In genomic region chr5:133032852-133033742, GRCh38 we compare ENCODE assay signal across 7 cellular contexts. TPM values are rescaled to one million over a fixed set of nuclear protein-coding genes. Genes with fewer than 3 reads are reported as not detected.
DNase-seq lines count a peak whose midpoint lies in the region; ATAC-seq, FAIRE-seq and TF ChIP-seq lines count a peak whose summit lies in the region.

No MANE protein-coding gene starts in this region.

- H3K4me3 Mint-ChIP-seq in activated CD8-positive, alpha-beta T cell treated with anti-CD3 and anti-CD28 coated beads for 36 hours: no peak overlapping the region

- no peak overlapping the region for H3K4me3 ChIP-seq in pancreas
- no peak overlapping the region for H3K4me3 ChIP-seq in foreskin fibroblast (ENCODE audit: low read depth in 1 of 2, low read length in 2 of 2)

- ATAC-seq in GM18867 (IDR thresholded peaks at IDR 0.05; ENCODE audit: unreplicated experiment) (peak; percentile 66), HG02678 (IDR thresholded peaks at IDR 0.05; ENCODE audit: unreplicated experiment) (peak; percentile 81), pancreas (peak; percentile 66 to 78 (median 72))
- peak; percentile 56 for ATAC-seq in activated CD8-positive, alpha-beta T cell treated with anti-CD3 and anti-CD28 coated beads for 36 hours

- 35 to 37% methylated on average over 6 of the region's 6 CpGs for WGBS in pancreas, 2 donors

- H3K9me3 Mint-ChIP-seq in activated CD8-positive, alpha-beta T cell treated with anti-CD3 and anti-CD28 coated beads for 36 hours: no peaks in the 10 kb centered on the region

- DNase-seq in activated CD8-positive, alpha-beta T cell treated with anti-CD3 and anti-CD28 coated beads for 36 hours: no peak
- DNase-seq in pancreas (no peak), NCI-H1105 (lab: John Stamatoyannopoulos, UW) (no peak), T1000 (lab: John Stamatoyannopoulos, UW) (no peak), foreskin fibroblast (no peak)

- TF ChIP-seq CTCF in activated CD8-positive, alpha-beta T cell treated with anti-CD3 and anti-CD28 coated beads for 36 hours (IDR thresholded peaks at IDR 0.05): no peak
- TF ChIP-seq CTCF in pancreas (IDR thresholded peaks at IDR 0.05): no peak
- TF ChIP-seq CTCF in foreskin fibroblast (IDR thresholded peaks at IDR 0.05; ENCODE audit: low read depth, low read length): no peak

- CTCF ChIA-PET in activated CD8-positive, alpha-beta T cell treated with anti-CD3 and anti-CD28 coated beads for 36 hours (lab: Charles Lee): no interaction called here

- no peaks in the 10 kb centered on the region for H3K36me3 ChIP-seq in pancreas

- no peaks in the 10 kb centered on the region for H3K27me3 Mint-ChIP-seq in activated CD8-positive, alpha-beta T cell treated with anti-CD3 and anti-CD28 coated beads for 36 hours

- H3K36me3 Mint-ChIP-seq in activated CD8-positive, alpha-beta T cell treated with anti-CD3 and anti-CD28 coated beads for 36 hours (ENCODE audit: low read depth): no peaks in the 10 kb centered on the region

- intact Hi-C loops in activated CD8-positive, alpha-beta T cell treated with anti-CD3 and anti-CD28 coated beads for 36 hours (cut with micrococcal nuclease): no loop called here
- intact Hi-C loops in pancreas (cut with DNase I): no loop called here

- POLR2A ChIA-PET in activated CD8-positive, alpha-beta T cell treated with anti-CD3 and anti-CD28 coated beads for 36 hours (lab: Charles Lee): interaction anchor here (0.6 kb wide), 1 partner anchor 608 kb away, joined by 3 read pairs; no protein-coding TSS in a partner anchor

- no peaks in the 10 kb centered on the region for H3K9me3 ChIP-seq in pancreas

- no peak for FAIRE-seq in pancreas (lab: Jason Lieb, UNC)

- H3K27ac Mint-ChIP-seq in activated CD8-positive, alpha-beta T cell treated with anti-CD3 and anti-CD28 coated beads for 36 hours: no peak overlapping the region

- no peaks in the 10 kb centered on the region for H3K27me3 ChIP-seq in pancreas

- H3K4me1 Mint-ChIP-seq in activated CD8-positive, alpha-beta T cell treated with anti-CD3 and anti-CD28 coated beads for 36 hours (ENCODE audit: low read depth): peaks cover 5% of the 10 kb centered on the region

- H3K4me1 ChIP-seq in pancreas: peaks cover 5 to 11% (median 7%) of the 10 kb centered on the region in 3 donors

- peak overlapping the region in 2 of 4 donors; percentile 34 to 67 for H3K27ac ChIP-seq in pancreas

RNA-seq across cellular contexts. Expression of gene ZCCHC10, which starts 6.7 kb away (rescaled TPM):
- 10 to 100 TPM; 27.0 to 31.1 TPM for total RNA-seq in activated CD8-positive, alpha-beta T cell treated with anti-CD3 and anti-CD28 coated beads for 36 hours
- total RNA-seq in pancreas: 10 to 100 TPM in 2 of 6 donors, 1 to 10 TPM in 4; 4.8 to 12.5 (median 7.5) TPM
- polyA plus RNA-seq in pancreas: 10 to 100 TPM; 12.6 to 13.3 TPM

RNA-seq across cellular contexts. Expression of gene HSPA4, which starts 18.7 kb away (rescaled TPM):
- total RNA-seq in activated CD8-positive, alpha-beta T cell treated with anti-CD3 and anti-CD28 coated beads for 36 hours: 100 to 1,000 TPM; 229 to 232 TPM
- 10 to 100 TPM; 21.3 to 44.0 (median 32.4) TPM for total RNA-seq in pancreas
- polyA plus RNA-seq in pancreas: 10 to 100 TPM; 29.9 to 33.5 TPM

Comparison
In these comparisons a context has a peak if more than half of its experiments do, and no peak if none do; other contexts are left out.
1. RNA of gene HSPA4, which starts 18.7 kb away (total RNA-seq): 229 to 232 TPM in activated CD8-positive, alpha-beta T cell treated with anti-CD3 and anti-CD28 coated beads for 36 hours; 21.3 to 44.0 TPM in pancreas; every median in the first group is over 4 times any median in the second.
2. Peak in every context shown above with its lines, with median percentiles within 50 percentile points of each other: ATAC-seq.